Comparison of ENCODE assay signal across 11 cellular contexts in the genomic region with DNA sequence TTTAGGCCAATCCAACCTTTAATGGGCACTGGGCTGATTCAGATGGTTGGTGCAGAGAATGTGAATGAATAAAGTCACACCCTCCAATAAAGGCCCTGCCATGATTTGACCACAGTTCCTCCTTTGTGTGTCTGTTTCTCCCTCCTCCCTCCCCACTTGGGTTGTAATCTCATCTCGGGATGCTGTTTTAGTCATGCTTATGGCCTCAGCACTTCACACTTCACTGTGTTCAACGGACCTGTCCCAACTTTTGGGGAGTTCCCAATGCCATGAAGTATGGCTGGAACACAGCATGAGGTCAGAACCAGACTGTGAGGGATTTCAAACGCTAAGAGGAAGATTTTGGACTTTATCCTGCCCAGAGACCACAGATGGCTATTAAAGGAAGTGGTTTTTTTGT. TPM values are rescaled to one million over a fixed set of nuclear protein-coding genes. Genes with fewer than 3 reads are reported as not detected.
DNase-seq lines count a peak whose midpoint lies in the region; ATAC-seq and TF ChIP-seq lines count a peak whose summit lies in the region.
"Had no signal": no experiment of that assay in that cellular context is flagged by ENCODE, and none has a peak within 500 bp of the region (broad histone marks: within the 10 kb centered on the region; RNA-seq: fewer than 3 reads in every experiment).

No MANE protein-coding gene starts in this region.

- POLR2A ChIA-PET in activated naive CD8-positive, alpha-beta T cell treated with anti-CD3 and anti-CD28 coated beads, Interleukin-2, amount 10 ng/mL, durations not matched to agents 7 days and 5 days (lab: Charles Lee), result interaction anchor here (0.6 kb wide), 1 partner anchor 47 kb away, joined by 3 read pairs; no protein-coding TSS in a partner anchor
- POLR2A ChIA-PET in T-cell (lab: Charles Lee), result no interaction called here

- no peak overlapping the region for H3K27ac ChIP-seq in substantia nigra (ENCODE audit: low read depth, low read length, poor library complexity, severe bottlenecking)
- H3K27ac ChIP-seq: C4-2B had no signal

- peaks cover 3% of the 10 kb centered on the region for H3K4me1 Mint-ChIP-seq in activated naive CD8-positive, alpha-beta T cell treated with anti-CD3 and anti-CD28 coated beads, Interleukin-2, amount 10 ng/mL, durations not matched to agents 7 days and 5 days
- H3K4me1 Mint-ChIP-seq in activated naive CD8-positive, alpha-beta T cell treated with anti-CD3 and anti-CD28 coated beads for 36 hours, result peaks cover 3% of the 10 kb centered on the region
- H3K4me1 Mint-ChIP-seq in T-cell, result peaks cover 2 to 5% (median 3%) of the 10 kb centered on the region in 3 donors
- H3K4me1 Mint-ChIP-seq in type B pancreatic cell (ENCODE audit: unreplicated experiment), result peaks cover 8% of the 10 kb centered on the region

- H3K9me3 Mint-ChIP-seq in activated naive CD8-positive, alpha-beta T cell treated with anti-CD3 and anti-CD28 coated beads, Interleukin-2, amount 10 ng/mL, durations not matched to agents 7 days and 5 days, result no peaks in the 10 kb centered on the region
- no peaks in the 10 kb centered on the region for H3K9me3 Mint-ChIP-seq in activated naive CD8-positive, alpha-beta T cell treated with anti-CD3 and anti-CD28 coated beads for 36 hours
- no peaks in the 10 kb centered on the region for H3K9me3 Mint-ChIP-seq in T-cell
- no peaks in the 10 kb centered on the region for H3K9me3 Mint-ChIP-seq in type B pancreatic cell
- H3K9me3 Mint-ChIP-seq: central memory CD8-positive, alpha-beta T cell had no signal

- H3K27me3 Mint-ChIP-seq in activated naive CD8-positive, alpha-beta T cell treated with anti-CD3 and anti-CD28 coated beads, Interleukin-2, amount 10 ng/mL, durations not matched to agents 7 days and 5 days, result no peaks in the 10 kb centered on the region
- no peaks in the 10 kb centered on the region for H3K27me3 Mint-ChIP-seq in activated naive CD8-positive, alpha-beta T cell treated with anti-CD3 and anti-CD28 coated beads for 36 hours
- no peaks in the 10 kb centered on the region for H3K27me3 Mint-ChIP-seq in T-cell
- no peaks in the 10 kb centered on the region for H3K27me3 Mint-ChIP-seq in type B pancreatic cell
- H3K27me3 Mint-ChIP-seq: central memory CD8-positive, alpha-beta T cell had no signal

- no peak for ATAC-seq in activated naive CD8-positive, alpha-beta T cell treated with anti-CD3 and anti-CD28 coated beads, Interleukin-2, amount 10 ng/mL, durations not matched to agents 7 days and 5 days (ENCODE audit: low read depth)
- ATAC-seq in T-cell (replicated peaks in 1 of 4) (no peak), GM19467 (IDR thresholded peaks at IDR 0.05; ENCODE audit: unreplicated experiment) (no peak)

- H3K4me3 ChIP-seq in fibroblast of mammary gland (ENCODE audit: control insufficient read depth, low read depth, low read length), result no peak overlapping the region

- H3K36me3 Mint-ChIP-seq in activated naive CD8-positive, alpha-beta T cell treated with anti-CD3 and anti-CD28 coated beads, Interleukin-2, amount 10 ng/mL, durations not matched to agents 7 days and 5 days, result peaks cover 15% of the 10 kb centered on the region
- H3K36me3 Mint-ChIP-seq in activated naive CD8-positive, alpha-beta T cell treated with anti-CD3 and anti-CD28 coated beads for 36 hours, result peaks cover 5% of the 10 kb centered on the region
- peaks cover 15% of the 10 kb centered on the region for H3K36me3 Mint-ChIP-seq in T-cell
- H3K36me3 Mint-ChIP-seq in type B pancreatic cell, result peaks cover 13% of the 10 kb centered on the region

- H3K4me3 Mint-ChIP-seq in activated naive CD8-positive, alpha-beta T cell treated with anti-CD3 and anti-CD28 coated beads, Interleukin-2, amount 10 ng/mL, durations not matched to agents 7 days and 5 days, result no peak overlapping the region
- no peak overlapping the region for H3K4me3 Mint-ChIP-seq in activated naive CD8-positive, alpha-beta T cell treated with anti-CD3 and anti-CD28 coated beads for 36 hours
- no peak overlapping the region for H3K4me3 Mint-ChIP-seq in T-cell
- no peak overlapping the region for H3K4me3 Mint-ChIP-seq in type B pancreatic cell
- H3K4me3 Mint-ChIP-seq: central memory CD8-positive, alpha-beta T cell had no signal

- no peak for DNase-seq in activated naive CD8-positive, alpha-beta T cell treated with anti-CD3 and anti-CD28 coated beads, Interleukin-2, amount 10 ng/mL, durations not matched to agents 7 days and 5 days
- no peak for DNase-seq in activated naive CD8-positive, alpha-beta T cell treated with anti-CD3 and anti-CD28 coated beads for 36 hours
- DNase-seq in T-cell (no peak), fibroblast of mammary gland (ENCODE audit: low read depth) (peak; percentile 58), type B pancreatic cell (ENCODE audit: extremely low spot score, unreplicated experiment) (no peak), NCI-H1436 (lab: John Stamatoyannopoulos, UW) (no peak), substantia nigra (lab: John Stamatoyannopoulos, UW) (no peak)
- DNase-seq: NCI-H1930 had no signal

- CTCF ChIA-PET in T-cell (lab: Charles Lee), result no interaction called here

- peak overlapping the region; percentile 32 for H3K27ac Mint-ChIP-seq in activated naive CD8-positive, alpha-beta T cell treated with anti-CD3 and anti-CD28 coated beads, Interleukin-2, amount 10 ng/mL, durations not matched to agents 7 days and 5 days
- no peak overlapping the region for H3K27ac Mint-ChIP-seq in activated naive CD8-positive, alpha-beta T cell treated with anti-CD3 and anti-CD28 coated beads for 36 hours
- peak overlapping the region; percentile 47 to 64 for H3K27ac Mint-ChIP-seq in T-cell
- H3K27ac Mint-ChIP-seq in type B pancreatic cell, result peak overlapping the region; percentile 99

- no peak for TF ChIP-seq CTCF in fibroblast of mammary gland (conservative IDR thresholded peaks at IDR 0.05; ENCODE audit: control insufficient read depth, insufficient read depth, low read depth, low read length)
- TF ChIP-seq CTCF in type B pancreatic cell (conservative IDR thresholded peaks at IDR 0.05), result no peak

RNA-seq across cellular contexts. Expression of gene RAB8A, which starts 5.6 kb away (rescaled TPM):
- 100 to 1,000 TPM; 133 to 153 TPM for total RNA-seq in activated naive CD8-positive, alpha-beta T cell treated with anti-CD3 and anti-CD28 coated beads, Interleukin-2, amount 10 ng/mL, durations not matched to agents 7 days and 5 days
- 100 to 1,000 TPM; 168 to 169 TPM for total RNA-seq in activated naive CD8-positive, alpha-beta T cell treated with anti-CD3 and anti-CD28 coated beads for 36 hours
- total RNA-seq in T-cell (10 to 100 TPM; 67.0 to 84.5 (median 71.7) TPM), type B pancreatic cell (ENCODE audit: low replicate concordance) (86.9 and 98.7 TPM in 2 replicates)

RNA-seq across cellular contexts. Expression of gene TPM4, which starts 29.8 kb away (rescaled TPM):
- 100 to 1,000 TPM; 278 to 282 TPM for total RNA-seq in activated naive CD8-positive, alpha-beta T cell treated with anti-CD3 and anti-CD28 coated beads, Interleukin-2, amount 10 ng/mL, durations not matched to agents 7 days and 5 days
- 100 to 1,000 TPM; 203 to 204 TPM for total RNA-seq in activated naive CD8-positive, alpha-beta T cell treated with anti-CD3 and anti-CD28 coated beads for 36 hours
- 100 to 1,000 TPM in 2 of 5 donors, 10 to 100 TPM in 3; 83.6 to 189 (median 99.5) TPM for total RNA-seq in T-cell
- total RNA-seq in type B pancreatic cell (ENCODE audit: low replicate concordance), result 425 and 472 TPM in 2 replicates

RNA-seq across cellular contexts. Expression of gene HSH2D, which starts 37.4 kb away (rescaled TPM):
- total RNA-seq in activated naive CD8-positive, alpha-beta T cell treated with anti-CD3 and anti-CD28 coated beads, Interleukin-2, amount 10 ng/mL, durations not matched to agents 7 days and 5 days, result 10 to 100 TPM; 72.5 to 80.6 TPM
- total RNA-seq in activated naive CD8-positive, alpha-beta T cell treated with anti-CD3 and anti-CD28 coated beads for 36 hours, result 10 to 100 TPM; 29.6 to 29.8 TPM
- total RNA-seq in T-cell (10 to 100 TPM; 23.5 to 37.0 (median 28.5) TPM), type B pancreatic cell (ENCODE audit: low replicate concordance) (0.68 and 1.5 TPM in 2 replicates)
